In genomic region chr17:32553168-32553567, GRCh38 we compare ENCODE assay signal across 21 cellular contexts.
DNase-seq lines count a peak whose midpoint lies in the region; ATAC-seq, FAIRE-seq and TF ChIP-seq lines count a peak whose summit lies in the region.
"Had no signal": no experiment of that assay in that cellular context is flagged by ENCODE, and none has a peak within 500 bp of the region (broad histone marks: within the 10 kb centered on the region; RNA-seq: fewer than 3 reads in every experiment).

No MANE protein-coding gene starts in this region.

- DNase-seq in NCI-H510A treated with DMSO at 0.1 percent for 48 hours (lab: John Stamatoyannopoulos, UW) (peak; percentile 28), NCI-H510A (lab: John Stamatoyannopoulos, UW) (no peak), GM19239 (ENCODE audit: insufficient read length, low spot score) (no peak), NOMO-1 treated with dmso at 0.1 percent for 144 hours (lab: John Stamatoyannopoulos, UW; ENCODE audit: unreplicated experiment) (peak; percentile 32), left lung (no peak), DMS79 treated with DMSO at 0.1 percent for 48 hours (lab: John Stamatoyannopoulos, UW) (no peak), hippocampal formation (lab: John Stamatoyannopoulos, UW) (no peak), HFFc6 (no peak)
- DNase-seq: activated CD8-positive, alpha-beta memory T cell treated with anti-CD3 and anti-CD28 coated beads, Interleukin-2, amount 10 ng/mL, durations not matched to agents 7 days and 5 days; activated naive CD4-positive, alpha-beta T cell treated with anti-CD3 and anti-CD28 coated beads, Interleukin-2, amount 50 U/mL, for 16 hours; CD4-positive, alpha-beta T cell; EL; KG1; NCI-H1694; NCI-H748 treated with DMSO at 0.1 percent for 48 hours; Peyer's patch; right cardiac atrium had no signal

- no peaks in the 10 kb centered on the region for H3K4me1 ChIP-seq in left lung
- H3K4me1 ChIP-seq: neural progenitor cell, Peyer's patch had no signal

- ATAC-seq in left lung = peak; percentile 96
- ATAC-seq: activated CD8-positive, alpha-beta memory T cell treated with anti-CD3 and anti-CD28 coated beads, Interleukin-2, amount 10 ng/mL, durations not matched to agents 7 days and 5 days; right cardiac atrium had no signal

- no peaks in the 10 kb centered on the region for H3K9me3 ChIP-seq in left lung
- H3K9me3 ChIP-seq: Peyer's patch had no signal

- H3K27ac Mint-ChIP-seq in HFFc6 = no peak overlapping the region
- H3K27ac Mint-ChIP-seq: activated CD8-positive, alpha-beta memory T cell treated with anti-CD3 and anti-CD28 coated beads, Interleukin-2, amount 10 ng/mL, durations not matched to agents 7 days and 5 days; CD4-positive, alpha-beta T cell; memory B cell; neural progenitor cell had no signal

- no peaks in the 10 kb centered on the region for H3K36me3 Mint-ChIP-seq in HFFc6 (ENCODE audit: low read depth)
- H3K36me3 Mint-ChIP-seq: activated CD8-positive, alpha-beta memory T cell treated with anti-CD3 and anti-CD28 coated beads, Interleukin-2, amount 10 ng/mL, durations not matched to agents 7 days and 5 days; memory B cell had no signal

- no peak overlapping the region for H3K27ac ChIP-seq in left lung
- H3K27ac ChIP-seq: neural progenitor cell, Peyer's patch had no signal

- intact Hi-C loops in left lung (cut with DNase I) = no loop called here

- FAIRE-seq in GM19239 (lab: Jason Lieb, UNC) = peak; percentile 39
- FAIRE-seq: H54, islet of Langerhans had no signal

- no peak overlapping the region for H3K4me3 Mint-ChIP-seq in HFFc6
- H3K4me3 Mint-ChIP-seq: activated CD8-positive, alpha-beta memory T cell treated with anti-CD3 and anti-CD28 coated beads, Interleukin-2, amount 10 ng/mL, durations not matched to agents 7 days and 5 days; CD4-positive, alpha-beta T cell; memory B cell; neural progenitor cell had no signal

- peaks cover 2% of the 10 kb centered on the region for H3K27me3 Mint-ChIP-seq in HFFc6 (ENCODE audit: insufficient read depth)
- H3K27me3 Mint-ChIP-seq: activated CD8-positive, alpha-beta memory T cell treated with anti-CD3 and anti-CD28 coated beads, Interleukin-2, amount 10 ng/mL, durations not matched to agents 7 days and 5 days; CD4-positive, alpha-beta T cell; memory B cell had no signal

- H3K36me3 ChIP-seq in left lung = no peaks in the 10 kb centered on the region
- H3K36me3 ChIP-seq: neural progenitor cell, Peyer's patch had no signal

- H3K4me3 ChIP-seq in left lung = no peak overlapping the region
- H3K4me3 ChIP-seq: neural progenitor cell, Peyer's patch had no signal

- H3K9me3 Mint-ChIP-seq in HFFc6 = no peaks in the 10 kb centered on the region
- H3K9me3 Mint-ChIP-seq: CD4-positive, alpha-beta T cell; memory B cell; neural progenitor cell had no signal

- H3K4me1 Mint-ChIP-seq in HFFc6 (ENCODE audit: low read depth) = peaks cover 18% of the 10 kb centered on the region

- no peak for TF ChIP-seq CTCF in left lung (IDR thresholded peaks at IDR 0.05)
- no peak for TF ChIP-seq CTCF in HFFc6 (IDR thresholded peaks at IDR 0.05)

- H3K27me3 ChIP-seq in left lung = no peaks in the 10 kb centered on the region
- H3K27me3 ChIP-seq: neural progenitor cell, Peyer's patch had no signal

Comparison
In these comparisons a context has a peak if more than half of its experiments do, and no peak if none do; other contexts are left out.
1. DNase-seq: peak in NCI-H510A treated with DMSO at 0.1 percent for 48 hours (single experiment) and NOMO-1 treated with dmso at 0.1 percent for 144 hours (single experiment); none in NCI-H510A (single experiment), GM19239 (single experiment), left lung (0 of 2), DMS79 treated with DMSO at 0.1 percent for 48 hours (single experiment), hippocampal formation (0 of 2) and HFFc6 (single experiment).